Comparison of ENCODE assay signal across 8 cellular contexts in the genomic region with DNA sequence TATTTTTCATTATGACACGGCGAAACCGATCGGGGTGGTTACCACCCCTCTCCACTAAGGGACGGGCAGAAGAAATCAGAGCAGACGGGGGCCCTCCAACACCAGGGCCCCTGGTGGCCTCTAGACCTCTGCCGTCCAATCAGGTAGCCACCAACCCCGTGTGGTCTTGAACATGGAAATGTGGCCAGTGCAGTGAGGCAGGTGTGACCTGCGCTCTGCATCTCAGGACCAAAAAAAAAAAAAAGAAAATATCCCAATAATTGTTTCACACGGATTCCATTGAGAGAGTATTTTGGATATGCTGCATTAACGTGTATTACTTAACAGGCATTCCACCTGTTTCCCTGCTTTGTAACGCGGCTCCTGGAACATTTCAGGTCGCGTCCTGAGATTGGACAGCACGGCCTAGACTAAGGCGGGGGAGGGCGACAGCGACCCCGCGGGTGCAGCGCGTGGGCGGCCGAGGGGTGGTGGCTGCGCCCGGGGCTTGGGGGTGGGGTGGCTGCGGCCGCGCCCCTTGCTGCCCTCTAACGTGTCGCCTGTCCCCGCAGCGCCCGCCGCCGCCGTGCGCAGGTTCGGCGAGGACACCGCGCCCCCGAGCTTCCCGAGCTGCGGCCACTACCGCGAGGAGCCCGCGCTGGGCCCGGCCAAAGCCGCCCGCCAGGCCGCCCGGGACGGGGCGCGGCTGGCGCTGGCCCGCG. TPM values are rescaled to one million over a fixed set of nuclear protein-coding genes. Genes with fewer than 3 reads are reported as not detected.
DNase-seq lines count a peak whose midpoint lies in the region; ATAC-seq and TF ChIP-seq lines count a peak whose summit lies in the region.

No MANE protein-coding gene starts in this region.

- no peaks in the 10 kb centered on the region for H4K20me1 ChIP-seq in PC-3 (ENCODE audit: low read length)

- no peak overlapping the region for H3K9ac ChIP-seq in PC-3 (ENCODE audit: low read length)

- H3K4me2 ChIP-seq in PC-3 (ENCODE audit: low read length) = no peak overlapping the region

- no peaks in the 10 kb centered on the region for H3F3A ChIP-seq in PC-3 (ENCODE audit: low read length, unreplicated experiment)

- peak overlapping the region; percentile 42 for H3K4me3 ChIP-seq in H7 (ENCODE audit: insufficient read depth, low read depth, low read length)
- H3K4me3 ChIP-seq in left ventricle myocardium inferior = peak overlapping the region; percentile 66
- H3K4me3 ChIP-seq in retinal pigment epithelial cell (ENCODE audit: low read length) = peak overlapping the region; percentile 43
- H3K4me3 ChIP-seq in PC-3 (ENCODE audit: low read length) = no peak overlapping the region

- peaks cover 45% of the 10 kb centered on the region for H3K27me3 Mint-ChIP-seq in activated CD4-positive, alpha-beta memory T cell treated with anti-CD3 and anti-CD28 coated beads for 36 hours

- H3K9me3 ChIP-seq in left ventricle myocardium inferior (replicated peaks) (no peaks in the 10 kb centered on the region), PC-3 (ENCODE audit: low read length) (no peaks in the 10 kb centered on the region)

- peaks cover 17% of the 10 kb centered on the region for H3K27me3 ChIP-seq in H7 (ENCODE audit: control insufficient read depth, insufficient read depth, low read length)
- H3K27me3 ChIP-seq in left ventricle myocardium inferior (ENCODE audit: low read depth) = peaks cover 26% of the 10 kb centered on the region
- no peaks in the 10 kb centered on the region for H3K27me3 ChIP-seq in PC-3 (ENCODE audit: low read length)

- H3K4me1 ChIP-seq in left ventricle myocardium inferior (peaks cover 19% of the 10 kb centered on the region), PC-3 (ENCODE audit: insufficient read depth, low read length) (no peaks in the 10 kb centered on the region)

- ATAC-seq in PC-3 = no peak
- no peak for ATAC-seq in GM19397 (IDR thresholded peaks at IDR 0.05; ENCODE audit: unreplicated experiment)
- no peak for ATAC-seq in GM18861 (IDR thresholded peaks at IDR 0.05; ENCODE audit: unreplicated experiment)

- no peak overlapping the region for H2AFZ ChIP-seq in PC-3 (ENCODE audit: low read length)

- BruUV-seq in PC-3 (replicated peaks; lab: Mats Ljungman, UMichigan) = no TSS peak

- POLR2A ChIA-PET in activated CD4-positive, alpha-beta memory T cell treated with anti-CD3 and anti-CD28 coated beads for 36 hours (lab: Charles Lee) = no interaction called here
- POLR2A ChIA-PET in PC-3 (lab: Charles Lee; ENCODE audit: unreplicated experiment) = no interaction called here

- H3K36me3 Mint-ChIP-seq in activated CD4-positive, alpha-beta memory T cell treated with anti-CD3 and anti-CD28 coated beads for 36 hours = peaks cover 10% of the 10 kb centered on the region

- H3K27ac ChIP-seq in left ventricle myocardium inferior (replicated peaks) (no peak overlapping the region), PC-3 (ENCODE audit: low read length) (no peak overlapping the region)

- no peaks in the 10 kb centered on the region for H3K79me2 ChIP-seq in PC-3 (ENCODE audit: low read length)

- H3K27ac Mint-ChIP-seq in activated CD4-positive, alpha-beta memory T cell treated with anti-CD3 and anti-CD28 coated beads for 36 hours = no peak overlapping the region

- H3K36me3 ChIP-seq in H7 (replicated peaks; ENCODE audit: control insufficient read depth, insufficient read depth, low read length) = no peaks in the 10 kb centered on the region
- H3K36me3 ChIP-seq in left ventricle myocardium inferior = no peaks in the 10 kb centered on the region
- peaks cover 56% of the 10 kb centered on the region for H3K36me3 ChIP-seq in PC-3 (ENCODE audit: low read depth, low read length)

- CTCF ChIA-PET in activated CD4-positive, alpha-beta memory T cell treated with anti-CD3 and anti-CD28 coated beads for 36 hours (lab: Charles Lee) = interaction anchor here (0.8 to 5.7 kb wide), 8 partner anchors 9 to 263 kb away, joined by 3 to 37 read pairs (median 4); no protein-coding TSS in a partner anchor
- CTCF ChIA-PET in PC-3 (lab: Charles Lee) = no interaction called here

- TF ChIP-seq CTCF in left ventricle myocardium inferior (IDR thresholded peaks at IDR 0.05; ENCODE audit: borderline replicate concordance) (no peak), retinal pigment epithelial cell (conservative IDR thresholded peaks at IDR 0.05; ENCODE audit: low read depth, low read length) (no peak), PC-3 (conservative IDR thresholded peaks at IDR 0.05; ENCODE audit: low read depth, low read length) (no peak)

- H3K9me2 ChIP-seq in PC-3 (replicated peaks; ENCODE audit: low read length) = no peaks in the 10 kb centered on the region

- intact Hi-C loops in activated CD4-positive, alpha-beta memory T cell treated with anti-CD3 and anti-CD28 coated beads for 36 hours (cut with micrococcal nuclease) = loop anchor here (2.0 kb wide), 1 partner anchor 108 kb away; no protein-coding TSS in a partner anchor
- intact Hi-C loops in left ventricle myocardium inferior (cut with micrococcal nuclease) = loop anchor here (10.0 kb wide), 2 partner anchors 108 to 168 kb away; no protein-coding TSS in a partner anchor
- intact Hi-C loops in PC-3 (cut with micrococcal nuclease) = no loop called here

- peak overlapping the region; percentile 43 for H3K4me3 Mint-ChIP-seq in activated CD4-positive, alpha-beta memory T cell treated with anti-CD3 and anti-CD28 coated beads for 36 hours

- H3K9me3 Mint-ChIP-seq in activated CD4-positive, alpha-beta memory T cell treated with anti-CD3 and anti-CD28 coated beads for 36 hours = no peaks in the 10 kb centered on the region

- peak; percentile 82 for DNase-seq in H7
- peak; percentile 10 for DNase-seq in activated CD4-positive, alpha-beta memory T cell treated with anti-CD3 and anti-CD28 coated beads for 36 hours
- peak; percentile 23 for DNase-seq in left ventricle myocardium inferior
- no peak for DNase-seq in retinal pigment epithelial cell (ENCODE audit: low read depth)
- DNase-seq in PC-3 = no peak
- no peak for DNase-seq in midbrain (lab: John Stamatoyannopoulos, UW)

- peaks cover 15% of the 10 kb centered on the region for H3K4me1 Mint-ChIP-seq in activated CD4-positive, alpha-beta memory T cell treated with anti-CD3 and anti-CD28 coated beads for 36 hours (ENCODE audit: low read depth)

RNA-seq across cellular contexts. Expression of a gene that starts 48.3 kb away (rescaled TPM):
- total RNA-seq in H7 (2014; rRNA removed; shearing (Covaris generic)) = 0.07 and 0.11 TPM in 2 replicates
- total RNA-seq in activated CD4-positive, alpha-beta memory T cell treated with anti-CD3 and anti-CD28 coated beads for 36 hours = 1 to 10 TPM; 1.8 to 2.2 TPM
- total RNA-seq in left ventricle myocardium inferior (not detected), PC-3 (2014; rRNA removed) (71.2 and 104 TPM in 2 replicates)

Comparison
In these comparisons a context has a peak if more than half of its experiments do, and no peak if none do; other contexts are left out.
1. DNase-seq: peak in H7 (single experiment), activated CD4-positive, alpha-beta memory T cell treated with anti-CD3 and anti-CD28 coated beads for 36 hours (single experiment) and left ventricle myocardium inferior (single experiment); none in retinal pigment epithelial cell (single experiment), PC-3 (single experiment) and midbrain (single experiment).
2. RNA of a gene that starts 48.3 kb away (total RNA-seq): 71.2 to 104 TPM in PC-3; 1.8 to 2.2 TPM in activated CD4-positive, alpha-beta memory T cell treated with anti-CD3 and anti-CD28 coated beads for 36 hours, 0.07 to 0.11 TPM in H7 and not detected in left ventricle myocardium inferior (single experiment); every median in the first group is over 10 times any median in the second.